13 cellular contexts compared by ENCODE assay signal in the genomic region with DNA sequence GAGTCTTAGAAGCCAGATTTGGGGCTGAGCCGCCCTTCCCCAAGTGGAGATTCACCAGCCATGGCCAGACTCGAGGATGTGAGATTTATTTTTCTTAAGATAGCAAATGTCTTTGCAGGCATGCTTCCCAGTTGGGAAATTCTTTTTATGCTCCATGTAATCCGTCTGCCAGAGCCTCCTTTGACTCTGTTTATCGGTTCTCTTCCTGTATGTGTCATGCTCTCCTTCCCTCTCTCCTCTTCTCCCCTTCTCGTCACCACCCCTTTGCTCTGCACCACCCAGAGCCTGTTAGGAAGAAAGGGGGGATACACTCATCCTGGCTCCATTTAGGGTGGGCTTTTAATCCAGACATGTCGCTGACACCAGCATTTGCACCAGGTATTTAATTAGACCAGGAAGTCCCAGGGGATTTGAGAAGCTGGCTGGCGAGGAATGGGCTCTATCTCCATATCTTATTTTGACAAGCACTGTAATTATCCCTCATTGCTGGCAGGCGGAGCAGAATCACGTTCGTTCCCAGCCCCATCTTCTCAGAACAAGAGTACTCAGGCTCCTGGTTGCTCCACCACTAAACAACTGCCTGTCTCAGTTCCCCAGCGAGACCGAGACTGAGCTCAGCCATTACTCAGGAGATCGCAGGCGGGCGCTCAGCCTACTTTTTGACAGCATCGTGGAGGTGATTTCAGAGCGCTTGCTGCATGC. TPM values are rescaled to one million over a fixed set of nuclear protein-coding genes. Genes with fewer than 3 reads are reported as not detected.
DNase-seq lines count a peak whose midpoint lies in the region; ATAC-seq and TF ChIP-seq lines count a peak whose summit lies in the region.
"Had no signal": no experiment of that assay in that cellular context is flagged by ENCODE, and none has a peak within 500 bp of the region (broad histone marks: within the 10 kb centered on the region; RNA-seq: fewer than 3 reads in every experiment).

No MANE protein-coding gene starts in this region.

- WGBS in stomach, 5 donors: 51 to 66% (median 62%) methylated on average over 17 of the region's 17 CpGs

- ATAC-seq in GM18517 (IDR thresholded peaks at IDR 0.05; ENCODE audit: unreplicated experiment) (no peak), HG03135 (IDR thresholded peaks at IDR 0.05; ENCODE audit: unreplicated experiment) (no peak)
- ATAC-seq: activated CD8-positive, alpha-beta T cell treated with anti-CD3 and anti-CD28 coated beads, Interleukin-2, amount 10 ng/mL, durations not matched to agents 7 days and 5 days; natural killer cell treated with Interleukin-12 subunit alpha and Interleukin-12 subunit beta and Interleukin-15 and Interleukin-18, amount 100 ng/mL, for 72 hours had no signal

- TF ChIP-seq CTCF in left ventricle myocardium inferior (IDR thresholded peaks at IDR 0.05; ENCODE audit: borderline replicate concordance) (no peak), stomach (IDR thresholded peaks at IDR 0.05) (no peak)

- peaks cover 23% of the 10 kb centered on the region for H3K4me1 ChIP-seq in left ventricle myocardium inferior
- H3K4me1 ChIP-seq in stomach: peaks cover 5 to 15% (median 8%) of the 10 kb centered on the region in 4 donors

- H3K36me3 ChIP-seq in left ventricle myocardium inferior: no peaks in the 10 kb centered on the region
- no peaks in the 10 kb centered on the region for H3K36me3 ChIP-seq in stomach

- TF ChIP-seq EP300 in stomach (IDR thresholded peaks at IDR 0.05): no peak

- peaks cover 16% of the 10 kb centered on the region for H3K27me3 ChIP-seq in left ventricle myocardium inferior (ENCODE audit: low read depth)
- H3K27me3 ChIP-seq in stomach: peaks cover 0 to 21% (median 3%) of the 10 kb centered on the region in 3 donors

- H3K4me3 ChIP-seq in left ventricle myocardium inferior (no peak overlapping the region), stomach (no peak overlapping the region)

- H3K9me3 ChIP-seq in left ventricle myocardium inferior (replicated peaks): no peaks in the 10 kb centered on the region
- H3K9me3 ChIP-seq in stomach: no peaks in the 10 kb centered on the region

- intact Hi-C loops in left ventricle myocardium inferior (cut with micrococcal nuclease): no loop called here
- intact Hi-C loops in stomach (cut with DNase I; ENCODE audit: low total_unique reads): no loop called here

- H3K27ac ChIP-seq in left ventricle myocardium inferior (replicated peaks): peak overlapping the region; percentile 50
- peak overlapping the region; percentile 27 to 67 (median 56) for H3K27ac ChIP-seq in stomach

- no peak for TF ChIP-seq POLR2A in stomach (IDR thresholded peaks at IDR 0.05)

- DNase-seq in NCI-H1417 (lab: John Stamatoyannopoulos, UW): peak; percentile 3 to 51 (median 14)
- DNase-seq in NCI-H1417 treated with DMSO at 0.1 percent for 48 hours (lab: John Stamatoyannopoulos, UW): no peak
- DNase-seq in NCI-H69 (lab: John Stamatoyannopoulos, UW): peak; percentile 96
- DNase-seq in left ventricle myocardium inferior: peak; percentile 21
- no peak for DNase-seq in stomach
- DNase-seq in hippocampal formation (lab: John Stamatoyannopoulos, UW): no peak
- DNase-seq: 8988T; activated CD8-positive, alpha-beta T cell treated with anti-CD3 and anti-CD28 coated beads, Interleukin-2, amount 10 ng/mL, durations not matched to agents 7 days and 5 days; immature natural killer cell had no signal

RNA-seq across cellular contexts. Expression of gene KCNIP1, which starts 50.9 kb away (rescaled TPM):
- total RNA-seq in left ventricle myocardium inferior: 0.16 TPM
- total RNA-seq in stomach: under 1 TPM in 2 of 5 donors, not detected in 3; 0.29 to 0.73 TPM
- polyA plus RNA-seq in stomach: under 1 TPM; 0.20 to 0.61 (median 0.31) TPM
- total RNA-seq: activated CD8-positive, alpha-beta T cell treated with anti-CD3 and anti-CD28 coated beads, Interleukin-2, amount 10 ng/mL, durations not matched to agents 7 days and 5 days; natural killer cell treated with Interleukin-12 subunit alpha and Interleukin-12 subunit beta and Interleukin-15 and Interleukin-18, amount 100 ng/mL, for 72 hours; T-helper 2 cell treated with Interferon-gamma antibody and Interleukin-4, amounts not matched to agents 100 ng/mL and 5 ng/mL, for 36 hours had no signal
- polyA plus RNA-seq: immature natural killer cell had no signal

Comparison
In these comparisons a context has a peak if more than half of its experiments do, and no peak if none do; other contexts are left out.
1. DNase-seq: peak in NCI-H1417 (3 of 3), NCI-H69 (single experiment) and left ventricle myocardium inferior (single experiment); none in NCI-H1417 treated with DMSO at 0.1 percent for 48 hours (single experiment), stomach (single experiment) and hippocampal formation (0 of 2).